ENCODE assay signal across 8 cellular contexts in genomic region chr9:129383005-129383414, GRCh38.
A peak's percentile ranks its signal among the peaks of the same experiment; 100 is the strongest.
DNase-seq lines count a peak whose midpoint lies in the region; ATAC-seq lines count a peak whose summit lies in the region.

No MANE protein-coding gene starts in this region.

- ATAC-seq in GM21526 (IDR thresholded peaks at IDR 0.05; ENCODE audit: low FRiP score, unreplicated experiment) (no peak), HG03439 (IDR thresholded peaks at IDR 0.05; ENCODE audit: unreplicated experiment) (no peak)

- H3K9me3 ChIP-seq in HUES6 (ENCODE audit: control insufficient read depth, insufficient read depth, low read depth, low read length) (no peaks in the 10 kb centered on the region), iPS-15b (ENCODE audit: control insufficient read depth, insufficient read depth, low read length) (no peaks in the 10 kb centered on the region), skeletal muscle satellite cell (replicated peaks; ENCODE audit: low read length) (no peaks in the 10 kb centered on the region)

- no peak overlapping the region for H3K27ac ChIP-seq in HUES6 (ENCODE audit: low read depth, low read length)
- H3K27ac ChIP-seq in angular gyrus (ENCODE audit: low read depth, low read length): peak overlapping the region; percentile 86

- peak overlapping the region; percentile 49 for H3K9ac ChIP-seq in HUES6 (ENCODE audit: low read length)
- no peak overlapping the region for H3K9ac ChIP-seq in iPS-15b (ENCODE audit: low read depth, low read length)
- H3K9ac ChIP-seq in skeletal muscle satellite cell (ENCODE audit: low read depth, low read length): peak overlapping the region; percentile 77

- peak overlapping the region; percentile 64 for H3K4me3 ChIP-seq in HUES6 (ENCODE audit: low read depth, low read length)
- peak overlapping the region; percentile 49 for H3K4me3 ChIP-seq in iPS-15b (ENCODE audit: low read depth, low read length)
- H3K4me3 ChIP-seq in skeletal muscle satellite cell (ENCODE audit: low read length): peak overlapping the region; percentile 74

- H3K4me2 ChIP-seq in skeletal muscle satellite cell (ENCODE audit: low read length): peak overlapping the region; percentile 89

- H3K36me3 ChIP-seq in HUES6 (ENCODE audit: control insufficient read depth, insufficient read depth, low read length): no peaks in the 10 kb centered on the region
- H3K36me3 ChIP-seq in iPS-15b (ENCODE audit: control insufficient read depth, insufficient read depth, low read length): no peaks in the 10 kb centered on the region
- H3K36me3 ChIP-seq in skeletal muscle satellite cell (ENCODE audit: insufficient read depth, low read length): no peaks in the 10 kb centered on the region

- DNase-seq in AG08396 (ENCODE audit: low spot score) (peak; percentile 56), NCI-H446 (lab: John Stamatoyannopoulos, UW) (no peak)

- H3K4me1 ChIP-seq in HUES6 (ENCODE audit: control insufficient read depth, insufficient read depth, low read length) (peaks cover 21% of the 10 kb centered on the region), iPS-15b (ENCODE audit: control insufficient read depth, insufficient read depth, low read length) (peaks cover 6% of the 10 kb centered on the region), skeletal muscle satellite cell (ENCODE audit: control insufficient read depth, insufficient read depth, low read length) (peaks cover 11% of the 10 kb centered on the region)

- H3K27me3 ChIP-seq in HUES6 (ENCODE audit: control insufficient read depth, insufficient read depth, low read length): peaks cover 5% of the 10 kb centered on the region; the same call in 1 of the 2 replicates
- peaks cover 14% of the 10 kb centered on the region for H3K27me3 ChIP-seq in iPS-15b (ENCODE audit: control insufficient read depth, insufficient read depth, low read length)
- H3K27me3 ChIP-seq in skeletal muscle satellite cell (ENCODE audit: control insufficient read depth, insufficient read depth, low read length): peaks cover 8% of the 10 kb centered on the region
